Comparison of ENCODE assay signal across 15 cellular contexts in genomic region chr11:86918943-86919342, GRCh38. TPM values are rescaled to one million over a fixed set of nuclear protein-coding genes. Genes with fewer than 3 reads are reported as not detected.
DNase-seq lines count a peak whose midpoint lies in the region; ATAC-seq and TF ChIP-seq lines count a peak whose summit lies in the region.
"Had no signal": no experiment of that assay in that cellular context is flagged by ENCODE, and none has a peak within 500 bp of the region (broad histone marks: within the 10 kb centered on the region; RNA-seq: fewer than 3 reads in every experiment).

No MANE protein-coding gene starts in this region.

- peaks cover 9% of the 10 kb centered on the region for H3K36me3 ChIP-seq in adipocyte (ENCODE audit: control insufficient read depth, insufficient read depth, low read length, severe bottlenecking)
- H3K36me3 ChIP-seq in psoas muscle (ENCODE audit: insufficient read depth in 1 of 2, low read depth in 1 of 2) = peaks cover 0 to 9% of the 10 kb centered on the region in 2 donors

- intact Hi-C loops in psoas muscle (cut with DNase I) = loop anchor here (2.0 to 10.0 kb wide), 3 partner anchors 48 to 464 kb away; no protein-coding TSS in a partner anchor

- WGBS in psoas muscle, 3 donors = 61 to 64% (median 62%) methylated on average over 6 of the region's 6 CpGs

- no peaks in the 10 kb centered on the region for H3K9me3 ChIP-seq in adipocyte (ENCODE audit: control insufficient read depth, low read length)
- H3K9me3 ChIP-seq in psoas muscle = no peaks in the 10 kb centered on the region
- H3K9me3 ChIP-seq: Caco-2 had no signal

- H3K4me1 ChIP-seq in adipocyte (ENCODE audit: control insufficient read depth, insufficient read depth, low read length) = peaks cover 46% of the 10 kb centered on the region
- H3K4me1 ChIP-seq in psoas muscle = peaks cover 3% of the 10 kb centered on the region

- H3K4me3 ChIP-seq in adipocyte (ENCODE audit: low read length) = no peak overlapping the region
- no peak overlapping the region for H3K4me3 ChIP-seq in fibroblast of the aortic adventitia (ENCODE audit: low read depth, low read length)
- no peak overlapping the region for H3K4me3 ChIP-seq in psoas muscle
- H3K4me3 ChIP-seq: skin epidermis had no signal

- H3K27ac ChIP-seq in psoas muscle = peak overlapping the region; percentile 52

- H3K9ac ChIP-seq in adipocyte (ENCODE audit: low read length) = peak overlapping the region; percentile 64

- TF ChIP-seq CTCF in fibroblast of the aortic adventitia (IDR thresholded peaks at IDR 0.05; ENCODE audit: insufficient read depth, low read length) = no peak
- no peak for TF ChIP-seq CTCF in psoas muscle (IDR thresholded peaks at IDR 0.05)

- peak; percentile 71 for DNase-seq in Daoy (ENCODE audit: low read depth)
- DNase-seq in adipocyte (ENCODE audit: low read depth) = no peak
- DNase-seq in fibroblast of the aortic adventitia (ENCODE audit: low read depth) = peak; percentile 55
- DNase-seq in psoas muscle = no peak
- no peak for DNase-seq in inferior parietal cortex (ENCODE audit: extremely low spot score)
- DNase-seq in epidermal melanocyte (ENCODE audit: insufficient read length, low spot score) = no peak
- no peak for DNase-seq in DMS153 (lab: John Stamatoyannopoulos, UW)
- DNase-seq: activated CD4-positive, alpha-beta memory T cell treated with anti-CD3 and anti-CD28 coated beads, Interleukin-2, amount 10 ng/mL, durations not matched to agents 7 days and 5 days; effector memory CD8-positive, alpha-beta T cell; NCI-H187 treated with DMSO at 0.1 percent for 48 hours; NCI-H748 treated with DMSO at 0.1 percent for 48 hours had no signal

- ATAC-seq in psoas muscle = no peak
- no peak for ATAC-seq in HG02938 (IDR thresholded peaks at IDR 0.05; ENCODE audit: unreplicated experiment)
- ATAC-seq: effector memory CD8-positive, alpha-beta T cell; naive thymus-derived CD8-positive, alpha-beta T cell had no signal

- H3K27me3 ChIP-seq in adipocyte (replicated peaks; ENCODE audit: control insufficient read depth, insufficient read depth, low read length) = no peaks in the 10 kb centered on the region
- H3K27me3 ChIP-seq in psoas muscle (ENCODE audit: insufficient read depth in 3 of 3, low read length in 2 of 3) = no peaks in the 10 kb centered on the region

RNA-seq across cellular contexts. Expression of gene FZD4, which starts 36.3 kb away (rescaled TPM):
- total RNA-seq in Daoy (2014; rRNA removed; shearing (Covaris generic)) = 1.9 and 2.9 TPM in 2 replicates
- total RNA-seq in fibroblast of the aortic adventitia (ENCODE audit: low replicate concordance) (50.2 and 63.9 TPM in 2 replicates), psoas muscle (100 to 1,000 TPM in 1 of 4 donors, 10 to 100 TPM in 3; 12.3 to 158 (median 30.2) TPM)
- polyA plus RNA-seq in psoas muscle = 10 to 100 TPM; 22.1 to 39.5 (median 27.5) TPM
- total RNA-seq: naive thymus-derived CD8-positive, alpha-beta T cell had no signal
- polyA plus RNA-seq: naive thymus-derived CD8-positive, alpha-beta T cell had no signal

Comparison
In these comparisons a context has a peak if more than half of its experiments do, and no peak if none do; other contexts are left out.
1. DNase-seq: peak in Daoy (single experiment) and fibroblast of the aortic adventitia (single experiment); none in adipocyte (single experiment), psoas muscle (0 of 2), inferior parietal cortex (single experiment), epidermal melanocyte (single experiment) and DMS153 (single experiment).